Comparison of ENCODE assay signal across 1 cellular context in the genomic region with DNA sequence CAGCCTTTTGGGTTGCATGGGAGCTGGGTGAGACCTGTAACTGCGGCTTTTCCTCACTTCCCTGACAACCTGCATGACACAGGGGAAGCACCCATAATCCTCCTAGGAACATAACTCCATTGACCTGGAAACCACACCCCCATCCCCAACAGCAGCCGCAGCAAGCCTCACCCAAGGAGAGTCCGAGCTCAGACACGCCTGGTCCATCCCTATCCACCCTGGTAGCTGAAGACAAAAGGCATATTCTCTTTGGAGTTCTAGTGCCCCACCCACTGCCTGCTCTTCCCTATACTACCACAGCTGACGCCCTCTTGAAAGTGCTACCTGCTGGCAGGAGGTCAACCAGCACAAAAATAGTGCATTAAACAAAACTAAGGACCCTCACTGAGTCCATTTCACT.
TF ChIP-seq lines count a peak whose summit lies in the region.

No MANE protein-coding gene starts in this region.

TF ChIP-seq in H1, 55 proteins besides CTCF, POLR2A, EP300 and RAD21:
- no peak for TF ChIP-seq MAX (IDR thresholded peaks at IDR 0.05)
- TF ChIP-seq RNF2 (IDR thresholded peaks at IDR 0.05; ENCODE audit: borderline replicate concordance, low read depth, low read length, missing control alignments, poor library complexity, severe bottlenecking) = no peak
- no peak for TF ChIP-seq EGR1 (IDR thresholded peaks at IDR 0.05; ENCODE audit: borderline replicate concordance, low read depth, low read length)
